Comparison of ENCODE assay signal across 8 cellular contexts in the genomic region with DNA sequence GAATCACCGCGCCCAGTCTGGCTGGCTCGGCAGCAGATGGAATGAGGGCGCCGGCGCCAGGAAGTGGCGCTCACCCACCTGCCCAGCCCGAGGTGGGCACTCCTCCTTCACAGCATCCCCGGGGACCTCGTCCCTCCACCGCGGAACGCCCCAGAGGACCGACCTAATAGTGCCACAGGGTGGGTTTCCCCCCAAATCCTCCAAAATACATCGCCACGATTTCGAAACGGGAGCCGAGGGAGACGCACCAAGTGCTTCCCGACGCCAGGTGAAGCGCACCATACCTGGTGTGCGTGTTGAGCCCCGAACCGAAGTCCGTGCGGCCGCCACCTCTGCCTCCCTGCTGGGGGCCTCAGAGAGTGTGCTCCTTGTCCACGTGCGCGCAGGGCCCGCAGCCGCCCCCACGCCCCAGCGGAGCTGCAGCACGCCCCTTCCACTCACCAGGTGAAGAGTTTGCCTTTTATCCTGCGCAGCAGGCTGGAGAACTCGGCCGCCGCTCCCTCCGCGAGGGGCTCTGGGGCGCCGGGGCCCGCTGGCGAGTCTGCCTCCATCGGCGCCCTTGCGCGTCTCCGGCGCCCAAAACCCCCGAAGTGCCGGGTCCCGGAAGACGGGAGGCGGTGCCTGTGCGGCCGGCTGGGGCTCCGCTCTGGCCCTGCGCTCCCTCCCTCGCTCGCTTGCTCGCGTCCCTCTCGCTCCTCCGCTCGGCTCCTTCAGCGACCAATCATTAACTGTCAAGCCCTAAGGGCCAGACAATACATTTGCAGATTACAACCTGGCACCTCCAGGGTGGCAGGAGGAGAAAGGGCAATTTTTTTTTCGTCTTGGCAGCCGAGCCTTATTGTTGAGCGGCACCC. TPM values are rescaled to one million over a fixed set of nuclear protein-coding genes. Genes with fewer than 3 reads are reported as not detected.
DNase-seq lines count a peak whose midpoint lies in the region; ATAC-seq and TF ChIP-seq lines count a peak whose summit lies in the region.

A gene with protein sequence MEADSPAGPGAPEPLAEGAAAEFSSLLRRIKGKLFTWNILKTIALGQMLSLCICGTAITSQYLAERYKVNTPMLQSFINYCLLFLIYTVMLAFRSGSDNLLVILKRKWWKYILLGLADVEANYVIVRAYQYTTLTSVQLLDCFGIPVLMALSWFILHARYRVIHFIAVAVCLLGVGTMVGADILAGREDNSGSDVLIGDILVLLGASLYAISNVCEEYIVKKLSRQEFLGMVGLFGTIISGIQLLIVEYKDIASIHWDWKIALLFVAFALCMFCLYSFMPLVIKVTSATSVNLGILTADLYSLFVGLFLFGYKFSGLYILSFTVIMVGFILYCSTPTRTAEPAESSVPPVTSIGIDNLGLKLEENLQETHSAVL (minus strand): TSS at position 571 of the 854 bp plus-strand sequence. CDS start 20 bp downstream, at position 551.

- 0% methylated on average over 35 to 72 of the region's 73 CpGs for WGBS in endodermal cell (ENCODE audit: insufficient coverage in 1 of 2, insufficient read length in 1 of 2), 2 experiments

- H3K4me1 Mint-ChIP-seq in activated CD4-positive, alpha-beta memory T cell treated with anti-CD3 and anti-CD28 coated beads for 36 hours (ENCODE audit: low read depth): peaks cover 31% of the 10 kb centered on the region
- H3K4me1 Mint-ChIP-seq in endodermal cell: peaks cover 14% of the 10 kb centered on the region

- intact Hi-C loops in activated CD4-positive, alpha-beta memory T cell treated with anti-CD3 and anti-CD28 coated beads for 36 hours (cut with micrococcal nuclease): loop anchor here (1.0 to 5.0 kb wide), 9 partner anchors 9 to 401 kb away; a partner anchor contains a TSS

- H3K27me3 Mint-ChIP-seq in activated CD4-positive, alpha-beta memory T cell treated with anti-CD3 and anti-CD28 coated beads for 36 hours: no peaks in the 10 kb centered on the region
- H3K27me3 Mint-ChIP-seq in endodermal cell (ENCODE audit: insufficient read depth): peaks cover 21% of the 10 kb centered on the region

- peaks cover 8% of the 10 kb centered on the region for H3K36me3 Mint-ChIP-seq in activated CD4-positive, alpha-beta memory T cell treated with anti-CD3 and anti-CD28 coated beads for 36 hours
- peaks cover 4% of the 10 kb centered on the region for H3K36me3 Mint-ChIP-seq in endodermal cell (ENCODE audit: low read depth)

- H3K27ac ChIP-seq in endodermal cell (ENCODE audit: low read depth, low read length): no peak within 1 kb of the TSS

- POLR2A ChIA-PET in activated CD4-positive, alpha-beta memory T cell treated with anti-CD3 and anti-CD28 coated beads for 36 hours (lab: Charles Lee): interaction anchor here (1.0 kb wide), 2 partner anchors 11 to 18 kb away, joined by 3 to 4 read pairs; no protein-coding TSS in a partner anchor

- no peaks in the 10 kb centered on the region for H3K27me3 ChIP-seq in endodermal cell (ENCODE audit: control insufficient read depth, insufficient read depth, low read length, poor library complexity, severe bottlenecking)

- TF ChIP-seq CTCF in endodermal cell (conservative IDR thresholded peaks at IDR 0.05): no peak

- ATAC-seq in GM19328 (IDR thresholded peaks at IDR 0.05; ENCODE audit: unreplicated experiment) (peak; percentile 90), HG03457 (IDR thresholded peaks at IDR 0.05; ENCODE audit: unreplicated experiment) (peak; percentile 94)

- CTCF ChIA-PET in activated CD4-positive, alpha-beta memory T cell treated with anti-CD3 and anti-CD28 coated beads for 36 hours (lab: Charles Lee): no interaction called here

- no peaks in the 10 kb centered on the region for H3K9me3 ChIP-seq in endodermal cell (ENCODE audit: control insufficient read depth, low read length)

- H3K36me3 ChIP-seq in endodermal cell (ENCODE audit: control insufficient read depth, insufficient read depth, low read length): no peaks in the 10 kb centered on the region

- DNase-seq in CD1c-positive myeloid dendritic cell (ENCODE audit: extremely low spot score) (peak; percentile 56), NCI-H748 treated with DMSO at 0.1 percent for 48 hours (lab: John Stamatoyannopoulos, UW) (peak; percentile 35), endodermal cell (peak; percentile 92), midbrain (lab: John Stamatoyannopoulos, UW) (peak; percentile 17)
- DNase-seq in activated CD4-positive, alpha-beta memory T cell treated with anti-CD3 and anti-CD28 coated beads for 36 hours: peak; percentile 83
- peak; percentile 28 to 43 for DNase-seq in stimulated activated CD8-positive, alpha-beta memory T cell treated with anti-CD3 and anti-CD28 coated beads, Interleukin-2, amount 100 ng/mL, for 1 hour (ENCODE audit: low read depth in 2 of 2)

- H3K9me3 Mint-ChIP-seq in activated CD4-positive, alpha-beta memory T cell treated with anti-CD3 and anti-CD28 coated beads for 36 hours: no peaks in the 10 kb centered on the region
- H3K9me3 Mint-ChIP-seq in endodermal cell: no peaks in the 10 kb centered on the region

- peak within 1 kb of the TSS; percentile 95 for H3K4me3 Mint-ChIP-seq in activated CD4-positive, alpha-beta memory T cell treated with anti-CD3 and anti-CD28 coated beads for 36 hours
- H3K4me3 Mint-ChIP-seq in endodermal cell: peak within 1 kb of the TSS; percentile 92

- H3K4me3 ChIP-seq in endodermal cell (ENCODE audit: low read length): peak within 1 kb of the TSS; percentile 82

- no peaks in the 10 kb centered on the region for H3K4me1 ChIP-seq in endodermal cell (ENCODE audit: control insufficient read depth, insufficient read depth, low read length)

- peak within 1 kb of the TSS; percentile 92 for H3K27ac Mint-ChIP-seq in activated CD4-positive, alpha-beta memory T cell treated with anti-CD3 and anti-CD28 coated beads for 36 hours
- H3K27ac Mint-ChIP-seq in endodermal cell: peak within 1 kb of the TSS; percentile 93

- peak within 1 kb of the TSS; percentile 43 for H3K9ac ChIP-seq in endodermal cell (ENCODE audit: extremely low read depth, low read length, poor library complexity, severe bottlenecking)

RNA-seq across cellular contexts. Expression of the gene that starts here (rescaled TPM):
- 10 to 100 TPM; 22.8 to 24.5 TPM for total RNA-seq in activated CD4-positive, alpha-beta memory T cell treated with anti-CD3 and anti-CD28 coated beads for 36 hours
- 10 to 100 TPM; 18.8 to 23.6 TPM for total RNA-seq in endodermal cell
- 6.3 TPM for polyA plus RNA-seq in endodermal cell (2013, experiment 1 of 2)
- polyA plus RNA-seq in endodermal cell (2013, experiment 2 of 2): 6.1 TPM

Comparison
In these comparisons a context has a peak if more than half of its experiments do, and no peak if none do; other contexts are left out.
1. DNase-seq: peak in every context shown above with its lines; median percentile 92 in endodermal cell; 83 in activated CD4-positive, alpha-beta memory T cell treated with anti-CD3 and anti-CD28 coated beads for 36 hours; 56 in CD1c-positive myeloid dendritic cell; 36 in stimulated activated CD8-positive, alpha-beta memory T cell treated with anti-CD3 and anti-CD28 coated beads, Interleukin-2, amount 100 ng/mL, for 1 hour; 35 in NCI-H748 treated with DMSO at 0.1 percent for 48 hours; 17 in midbrain.